ENCODE assay signal across 10 cellular contexts in genomic region chrX:134388161-134389109, GRCh38. TPM values are rescaled to one million over a fixed set of nuclear protein-coding genes. Genes with fewer than 3 reads are reported as not detected.
A peak's percentile ranks its signal among the peaks of the same experiment; 100 is the strongest.
DNase-seq lines count a peak whose midpoint lies in the region; ATAC-seq, FAIRE-seq and TF ChIP-seq lines count a peak whose summit lies in the region.
"Had no signal": no experiment of that assay in that cellular context is flagged by ENCODE, and none has a peak within 500 bp of the region (broad histone marks: within the 10 kb centered on the region; RNA-seq: fewer than 3 reads in every experiment).

No MANE protein-coding gene starts in this region.

- peak overlapping the region; percentile 18 for H3K27ac Mint-ChIP-seq in astrocyte (ENCODE audit: unreplicated experiment)

- H3K4me3 ChIP-seq in DOHH2 (ENCODE audit: low read length) = peak overlapping the region; percentile 49
- H3K4me3 ChIP-seq in astrocyte (ENCODE audit: insufficient read depth, low read depth, low read length) = no peak overlapping the region
- H3K4me3 ChIP-seq in stomach = no peak overlapping the region

- TF ChIP-seq CTCF in DOHH2 (IDR thresholded peaks at IDR 0.05; ENCODE audit: low read depth, low read length, poor library complexity, severe bottlenecking) = no peak
- TF ChIP-seq CTCF in astrocyte (IDR thresholded peaks at IDR 0.05; ENCODE audit: insufficient read depth, low read depth, low read length) = no peak
- no peak for TF ChIP-seq CTCF in stomach (IDR thresholded peaks at IDR 0.05)

- no peak for TF ChIP-seq POLR2A in stomach (IDR thresholded peaks at IDR 0.05)

- H3K9me3 ChIP-seq in DOHH2 (ENCODE audit: control insufficient read depth, insufficient read depth, low read length) = no peaks in the 10 kb centered on the region
- H3K9me3 ChIP-seq in astrocyte (ENCODE audit: insufficient read depth, low read depth, low read length) = no peaks in the 10 kb centered on the region
- H3K9me3 ChIP-seq in stomach = no peaks in the 10 kb centered on the region

- no peak overlapping the region for H3K4me3 Mint-ChIP-seq in astrocyte (ENCODE audit: unreplicated experiment)

- H3K4me1 Mint-ChIP-seq in astrocyte (ENCODE audit: low read depth, unreplicated experiment) = no peaks in the 10 kb centered on the region

- peaks cover 52% of the 10 kb centered on the region for H3K36me3 ChIP-seq in DOHH2 (ENCODE audit: control insufficient read depth, low read length)
- peaks cover 2% of the 10 kb centered on the region for H3K36me3 ChIP-seq in astrocyte (ENCODE audit: insufficient read depth, low read length)
- H3K36me3 ChIP-seq in stomach = no peaks in the 10 kb centered on the region

- peaks cover 10% of the 10 kb centered on the region for H3F3A ChIP-seq in DOHH2 (ENCODE audit: control insufficient read depth, insufficient read depth)

- DNase-seq in astrocyte (ENCODE audit: low read depth) = no peak
- no peak for DNase-seq in NCI-H1417 treated with DMSO at 0.1 percent for 48 hours (lab: John Stamatoyannopoulos, UW)
- no peak for DNase-seq in stomach
- DNase-seq in posterior vena cava (ENCODE audit: low spot score) = no peak
- no peak for DNase-seq in urothelium cell line (ENCODE audit: low spot score)
- DNase-seq: activated CD4-positive, alpha-beta T cell treated with anti-CD3 and anti-CD28 coated beads for 48 hours had no signal

- no peaks in the 10 kb centered on the region for H3K27me3 Mint-ChIP-seq in astrocyte (ENCODE audit: low read depth, unreplicated experiment)

- no peaks in the 10 kb centered on the region for H3K27me3 ChIP-seq in DOHH2 (ENCODE audit: control insufficient read depth, low read length)
- no peaks in the 10 kb centered on the region for H3K27me3 ChIP-seq in astrocyte (ENCODE audit: insufficient read depth, low read length)
- H3K27me3 ChIP-seq in stomach = no peaks in the 10 kb centered on the region

- peak; percentile 37 for FAIRE-seq in astrocyte (lab: Jason Lieb, UNC)
- FAIRE-seq in urothelium cell line (lab: Jason Lieb, UNC) = no peak
- FAIRE-seq: endometrium had no signal

- 41 to 68% (median 48%) methylated on average over 9 of the region's 9 CpGs for WGBS in stomach, 5 donors

- H3K4me1 ChIP-seq in DOHH2 (ENCODE audit: control insufficient read depth, low read length) (peaks cover 47% of the 10 kb centered on the region), astrocyte (ENCODE audit: insufficient read depth, low read length) (no peaks in the 10 kb centered on the region), stomach (no peaks in the 10 kb centered on the region)

- no peak overlapping the region for H2AFZ ChIP-seq in astrocyte (ENCODE audit: low read depth, low read length)

- ATAC-seq in GM19468 (IDR thresholded peaks at IDR 0.05; ENCODE audit: extremely low read depth, unreplicated experiment) (peak; percentile 96), HG03196 (IDR thresholded peaks at IDR 0.05; ENCODE audit: unreplicated experiment) (peak; percentile 97)

- no peaks in the 10 kb centered on the region for H3K36me3 Mint-ChIP-seq in astrocyte (ENCODE audit: low read depth, unreplicated experiment)

- no peaks in the 10 kb centered on the region for H3K9me2 ChIP-seq in DOHH2 (replicated peaks; ENCODE audit: control insufficient read depth, low read length)

- H3K9me3 Mint-ChIP-seq in astrocyte (ENCODE audit: unreplicated experiment) = no peaks in the 10 kb centered on the region

- H3K27ac ChIP-seq in DOHH2 (ENCODE audit: low read depth, low read length) (peak overlapping the region; percentile 59), astrocyte (ENCODE audit: low read depth, low read length) (no peak overlapping the region), stomach (no peak overlapping the region)

- no peak for TF ChIP-seq EP300 in stomach (IDR thresholded peaks at IDR 0.05)

- no peak overlapping the region for H3K9ac ChIP-seq in astrocyte (ENCODE audit: low read length)

- intact Hi-C loops in stomach (cut with DNase I; ENCODE audit: low total_unique reads) = no loop called here
- intact Hi-C loops in posterior vena cava (cut with DNase I) = no loop called here

- H3K4me2 ChIP-seq in DOHH2 (ENCODE audit: low read length) (peak overlapping the region; percentile 63), astrocyte (ENCODE audit: low read length) (no peak overlapping the region)

- H4K20me1 ChIP-seq in DOHH2 (ENCODE audit: control insufficient read depth, insufficient read depth, low read depth, low read length) (no peaks in the 10 kb centered on the region), astrocyte (ENCODE audit: insufficient read depth, low read length) (no peaks in the 10 kb centered on the region)

- H3K79me2 ChIP-seq in DOHH2 (ENCODE audit: control insufficient read depth, low read length) = peaks cover 38% of the 10 kb centered on the region
- H3K79me2 ChIP-seq in astrocyte (ENCODE audit: insufficient read depth, low read length) = no peaks in the 10 kb centered on the region

RNA-seq across cellular contexts. Expression of gene PHF6, which starts 15.3 kb away (rescaled TPM):
- total RNA-seq in astrocyte (34.9 and 39.3 TPM in 2 replicates), stomach (10 to 100 TPM in 4 of 5 donors, under 1 TPM in 1; 0.58 to 32.3 (median 11.1) TPM), posterior vena cava (10 to 100 TPM; 15.5 to 15.9 TPM)
- 1 to 10 TPM; 3.7 to 4.5 (median 4.4) TPM for polyA plus RNA-seq in stomach
